ENCODE assay signal across 34 cellular contexts in the genomic region with DNA sequence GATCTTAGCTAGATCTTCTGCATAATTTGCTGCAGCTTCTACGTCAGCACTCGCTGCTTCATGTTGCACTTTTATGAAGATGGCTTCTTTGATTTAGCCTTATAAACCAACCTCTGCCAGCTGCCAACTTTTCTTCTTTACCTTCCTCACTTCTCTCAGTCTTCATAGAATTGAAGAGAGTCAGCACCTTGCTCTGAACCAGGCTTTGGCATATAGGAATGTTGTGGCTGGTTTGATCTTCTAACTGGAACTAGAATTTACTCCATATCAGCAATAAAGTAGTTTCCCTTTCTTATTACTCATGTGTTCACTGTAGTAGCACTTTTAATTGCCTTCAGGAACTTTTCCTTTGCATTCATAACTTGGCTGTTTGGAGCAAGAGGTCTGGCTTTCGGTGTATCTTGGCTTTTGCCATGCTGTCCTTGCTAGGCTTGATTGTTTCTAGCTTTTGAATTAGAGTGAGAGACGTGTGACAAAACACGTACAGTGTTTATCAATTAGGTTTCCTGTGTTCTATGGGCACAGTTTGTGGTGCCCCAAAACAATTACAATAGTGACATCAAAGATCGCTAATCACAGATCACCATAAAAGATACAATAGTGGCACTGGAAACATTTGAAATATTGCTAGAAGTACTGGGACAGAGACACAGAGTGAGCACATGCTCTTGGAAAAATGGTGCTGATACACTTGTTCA. TPM values are rescaled to one million over a fixed set of nuclear protein-coding genes. Genes with fewer than 3 reads are reported as not detected.
DNase-seq lines count a peak whose midpoint lies in the region; ATAC-seq and TF ChIP-seq lines count a peak whose summit lies in the region.
"Had no signal": no experiment of that assay in that cellular context is flagged by ENCODE, and none has a peak within 500 bp of the region (broad histone marks: within the 10 kb centered on the region; RNA-seq: fewer than 3 reads in every experiment).

No MANE protein-coding gene starts in this region.

- H3K27me3 ChIP-seq in Loucy (ENCODE audit: insufficient read depth, low read length, poor library complexity, severe bottlenecking) (no peaks in the 10 kb centered on the region), dorsolateral prefrontal cortex (no peaks in the 10 kb centered on the region)
- H3K27me3 ChIP-seq: ascending aorta, cardiac muscle cell, esophagus muscularis mucosa, sigmoid colon had no signal

- ATAC-seq in GM18873 (IDR thresholded peaks at IDR 0.05; ENCODE audit: low FRiP score, unreplicated experiment) = no peak
- ATAC-seq in stimulated activated naive CD8-positive, alpha-beta T cell treated with anti-CD3 and anti-CD28 coated beads, Interleukin-15, amount 100 ng/mL, for 72 hours = no peak
- ATAC-seq: effector memory CD8-positive, alpha-beta T cell; lower lobe of right lung; naive thymus-derived CD8-positive, alpha-beta T cell; psoas muscle had no signal

- H3K9ac ChIP-seq in Loucy (ENCODE audit: low read depth, low read length, poor library complexity, severe bottlenecking) = no peak overlapping the region

- peak; percentile 55 for DNase-seq in activated CD4-positive, alpha-beta T cell treated with anti-CD3 and anti-CD28 coated beads, Interleukin-2, amount 10 ng/mL, durations not matched to agents 24 days and 14 days
- no peak for DNase-seq in activated CD4-positive, alpha-beta T cell treated with anti-CD3 and anti-CD28 coated beads, Interleukin-2, amount 50 U/mL, for 1 hour
- DNase-seq in dorsolateral prefrontal cortex (no peak), renal cortical epithelial cell (ENCODE audit: low read depth) (peak; percentile 66), AG08395 (ENCODE audit: low spot score) (no peak)
- DNase-seq in stimulated activated naive CD8-positive, alpha-beta T cell treated with anti-CD3 and anti-CD28 coated beads, Interleukin-15, amount 100 ng/mL, for 72 hours = no peak
- DNase-seq: 8988T; activated effector memory CD4-positive, alpha-beta T cell treated with Interleukin-2 at 50 U/mL for 16 hours; activated naive CD8-positive, alpha-beta T cell treated with anti-CD3 and anti-CD28 coated beads, Interleukin-2, amount 10 ng/mL, durations not matched to agents 7 days and 5 days; effector memory CD8-positive, alpha-beta T cell; foreskin fibroblast; GOT3; islet precursor cell; lower lobe of right lung; naive thymus-derived CD8-positive, alpha-beta T cell; NCI-H1105; NCI-H187 treated with DMSO at 0.1 percent for 48 hours; NCI-H2171; NCI-H82; occipital lobe; psoas muscle; SHP77 treated with DMSO at 0.1 percent for 48 hours; sigmoid colon; stimulated activated CD4-positive, alpha-beta T cell treated with anti-CD3 and anti-CD28 coated beads, Interleukin-12 subunit alpha, Interleukin-12 subunit beta, amount 100 ng/mL, for 4 hours; stimulated activated CD4-positive, alpha-beta T cell treated with anti-CD3 and anti-CD28 coated beads, Interleukin-4, amount 100 ng/mL, for 24 hours had no signal

- peak overlapping the region; percentile 35 for H3K27ac Mint-ChIP-seq in activated CD4-positive, alpha-beta T cell treated with anti-CD3 and anti-CD28 coated beads, Interleukin-2, amount 10 ng/mL, durations not matched to agents 24 days and 14 days
- no peak overlapping the region for H3K27ac Mint-ChIP-seq in stimulated activated naive CD8-positive, alpha-beta T cell treated with anti-CD3 and anti-CD28 coated beads, Interleukin-15, amount 100 ng/mL, for 72 hours
- H3K27ac Mint-ChIP-seq: activated naive CD8-positive, alpha-beta T cell treated with anti-CD3 and anti-CD28 coated beads, Interleukin-2, amount 10 ng/mL, durations not matched to agents 7 days and 5 days; CD14-positive monocyte; effector memory CD8-positive, alpha-beta T cell; naive thymus-derived CD8-positive, alpha-beta T cell; type B pancreatic cell had no signal

- H3K36me3 ChIP-seq in Loucy (ENCODE audit: insufficient read depth, low read length) = no peaks in the 10 kb centered on the region
- H3K36me3 ChIP-seq: ascending aorta, cardiac muscle cell, esophagus muscularis mucosa, lower lobe of right lung, sigmoid colon had no signal

- peak overlapping the region; percentile 1 for H3K4me3 Mint-ChIP-seq in activated CD4-positive, alpha-beta T cell treated with anti-CD3 and anti-CD28 coated beads, Interleukin-2, amount 10 ng/mL, durations not matched to agents 24 days and 14 days
- H3K4me3 Mint-ChIP-seq in stimulated activated naive CD8-positive, alpha-beta T cell treated with anti-CD3 and anti-CD28 coated beads, Interleukin-15, amount 100 ng/mL, for 72 hours = no peak overlapping the region
- H3K4me3 Mint-ChIP-seq: activated naive CD8-positive, alpha-beta T cell treated with anti-CD3 and anti-CD28 coated beads, Interleukin-2, amount 10 ng/mL, durations not matched to agents 7 days and 5 days; effector memory CD8-positive, alpha-beta T cell; naive thymus-derived CD8-positive, alpha-beta T cell; type B pancreatic cell had no signal

- no peak for TF ChIP-seq CTCF in Loucy (conservative IDR thresholded peaks at IDR 0.05; ENCODE audit: low read length)
- no peak for TF ChIP-seq CTCF in dorsolateral prefrontal cortex (IDR thresholded peaks at IDR 0.05 in 54 of 56, conservative IDR thresholded peaks at IDR 0.05 in 2 of 56; ENCODE audit: low read depth in 1 of 56, partially characterized antibody in 56 of 56)

- no peaks in the 10 kb centered on the region for H3K79me2 ChIP-seq in Loucy (ENCODE audit: insufficient read depth, low read length)

- no peaks in the 10 kb centered on the region for H3K9me2 ChIP-seq in Loucy (replicated peaks; ENCODE audit: low read depth, low read length)

- no peaks in the 10 kb centered on the region for H3K9me3 ChIP-seq in Loucy (ENCODE audit: insufficient read depth, low read depth, low read length)
- H3K9me3 ChIP-seq: ascending aorta, esophagus muscularis mucosa, lower lobe of right lung, psoas muscle, sigmoid colon had no signal

- no peaks in the 10 kb centered on the region for H3K27me3 Mint-ChIP-seq in activated CD4-positive, alpha-beta T cell treated with anti-CD3 and anti-CD28 coated beads, Interleukin-2, amount 10 ng/mL, durations not matched to agents 24 days and 14 days
- H3K27me3 Mint-ChIP-seq in stimulated activated naive CD8-positive, alpha-beta T cell treated with anti-CD3 and anti-CD28 coated beads, Interleukin-15, amount 100 ng/mL, for 72 hours = no peaks in the 10 kb centered on the region
- H3K27me3 Mint-ChIP-seq: activated naive CD8-positive, alpha-beta T cell treated with anti-CD3 and anti-CD28 coated beads, Interleukin-2, amount 10 ng/mL, durations not matched to agents 7 days and 5 days; effector memory CD8-positive, alpha-beta T cell; naive thymus-derived CD8-positive, alpha-beta T cell; type B pancreatic cell had no signal

- H3F3A ChIP-seq in Loucy (ENCODE audit: low read depth) = peaks cover 3% of the 10 kb centered on the region; the same call in 1 of the 2 replicates

- H2AFZ ChIP-seq in Loucy (ENCODE audit: low read length) = peak overlapping the region; percentile 56; the same call in 1 of the 2 replicates

- peaks cover 64% of the 10 kb centered on the region for H3K36me3 Mint-ChIP-seq in activated CD4-positive, alpha-beta T cell treated with anti-CD3 and anti-CD28 coated beads, Interleukin-2, amount 10 ng/mL, durations not matched to agents 24 days and 14 days (ENCODE audit: low read depth)
- H3K36me3 Mint-ChIP-seq: CD14-positive monocyte had no signal

- peak overlapping the region; percentile 32 for H3K4me2 ChIP-seq in Loucy (ENCODE audit: low read depth, low read length, poor library complexity, severe bottlenecking)

- H3K4me1 ChIP-seq in Loucy (ENCODE audit: insufficient read depth, low read length, poor library complexity, severe bottlenecking) = peaks cover 22% of the 10 kb centered on the region
- H3K4me1 ChIP-seq: ascending aorta, psoas muscle had no signal

- no peak overlapping the region for H3K4me3 ChIP-seq in Loucy (ENCODE audit: low read length, poor library complexity, severe bottlenecking)
- no peak overlapping the region for H3K4me3 ChIP-seq in dorsolateral prefrontal cortex
- H3K4me3 ChIP-seq: ascending aorta, cardiac muscle cell, coronary artery, esophagus muscularis mucosa, lower lobe of right lung, psoas muscle, sigmoid colon had no signal

- H4K20me1 ChIP-seq in Loucy (ENCODE audit: insufficient read depth, low read length, poor library complexity, severe bottlenecking) = no peaks in the 10 kb centered on the region

- peaks cover 50% of the 10 kb centered on the region for H3K4me1 Mint-ChIP-seq in activated CD4-positive, alpha-beta T cell treated with anti-CD3 and anti-CD28 coated beads, Interleukin-2, amount 10 ng/mL, durations not matched to agents 24 days and 14 days
- H3K4me1 Mint-ChIP-seq in stimulated activated naive CD8-positive, alpha-beta T cell treated with anti-CD3 and anti-CD28 coated beads, Interleukin-15, amount 100 ng/mL, for 72 hours = peaks cover 16% of the 10 kb centered on the region
- H3K4me1 Mint-ChIP-seq: CD14-positive monocyte had no signal

- peak overlapping the region in 51 of 59 donors; percentile 22 to 91 (median 81) for H3K27ac ChIP-seq in dorsolateral prefrontal cortex
- H3K27ac ChIP-seq: ascending aorta, cardiac muscle cell, coronary artery, esophagus muscularis mucosa, lower lobe of right lung, psoas muscle, sigmoid colon, VCaP had no signal

- intact Hi-C loops in activated CD4-positive, alpha-beta T cell treated with anti-CD3 and anti-CD28 coated beads, Interleukin-2, amount 10 ng/mL, durations not matched to agents 24 days and 14 days (cut with micrococcal nuclease) = no loop called here
- intact Hi-C loops in dorsolateral prefrontal cortex (cut with DNase I) = loop anchor here in 1 of 2 donors (5.0 kb wide), 1 partner anchor 49 kb away; a partner anchor contains a TSS

- no peaks in the 10 kb centered on the region for H3K9me3 Mint-ChIP-seq in activated CD4-positive, alpha-beta T cell treated with anti-CD3 and anti-CD28 coated beads, Interleukin-2, amount 10 ng/mL, durations not matched to agents 24 days and 14 days
- H3K9me3 Mint-ChIP-seq in stimulated activated naive CD8-positive, alpha-beta T cell treated with anti-CD3 and anti-CD28 coated beads, Interleukin-15, amount 100 ng/mL, for 72 hours = no peaks in the 10 kb centered on the region
- H3K9me3 Mint-ChIP-seq: activated naive CD8-positive, alpha-beta T cell treated with anti-CD3 and anti-CD28 coated beads, Interleukin-2, amount 10 ng/mL, durations not matched to agents 7 days and 5 days; CD14-positive monocyte; effector memory CD8-positive, alpha-beta T cell; naive thymus-derived CD8-positive, alpha-beta T cell; type B pancreatic cell had no signal

RNA-seq across cellular contexts. Expression of a gene that starts 50.7 kb away (rescaled TPM):
- total RNA-seq in activated CD4-positive, alpha-beta T cell treated with anti-CD3 and anti-CD28 coated beads, Interleukin-2, amount 10 ng/mL, durations not matched to agents 24 days and 14 days = 258 and 272 TPM in 2 replicates
- total RNA-seq in dorsolateral prefrontal cortex (100 to 1,000 TPM in 93 of 120 experiments, 10 to 100 TPM in 27; 61.3 to 160 (median 114) TPM), renal cortical epithelial cell (68.7 and 128 TPM in 2 replicates)

Comparison
In these comparisons a context has a peak if more than half of its experiments do, and no peak if none do; other contexts are left out.
1. DNase-seq: peak in activated CD4-positive, alpha-beta T cell treated with anti-CD3 and anti-CD28 coated beads, Interleukin-2, amount 10 ng/mL, durations not matched to agents 24 days and 14 days (single experiment) and renal cortical epithelial cell (single experiment); none in activated CD4-positive, alpha-beta T cell treated with anti-CD3 and anti-CD28 coated beads, Interleukin-2, amount 50 U/mL, for 1 hour (single experiment), dorsolateral prefrontal cortex (0 of 10), AG08395 (single experiment) and stimulated activated naive CD8-positive, alpha-beta T cell treated with anti-CD3 and anti-CD28 coated beads, Interleukin-15, amount 100 ng/mL, for 72 hours (0 of 2).